ENCODE assay signal across 8 cellular contexts in the genomic region with DNA sequence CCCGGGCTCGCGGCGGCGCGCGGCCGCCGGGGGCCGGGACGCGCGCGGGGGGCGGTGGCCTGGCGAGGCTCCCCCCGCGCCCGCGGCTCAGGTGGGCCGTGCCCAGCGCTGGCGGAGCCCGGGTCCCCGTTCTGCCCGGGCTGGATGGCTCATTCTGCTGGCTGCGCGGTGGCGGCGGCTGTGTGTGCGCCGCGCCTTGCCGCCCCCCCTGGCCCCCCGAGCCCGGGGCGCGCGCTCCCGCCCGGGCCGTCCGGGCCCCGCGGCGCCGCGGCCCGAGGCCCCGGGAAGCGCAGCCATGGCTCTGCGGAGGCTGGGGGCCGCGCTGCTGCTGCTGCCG. TPM values are rescaled to one million over a fixed set of nuclear protein-coding genes. Genes with fewer than 3 reads are reported as not detected.
DNase-seq lines count a peak whose midpoint lies in the region; ATAC-seq and TF ChIP-seq lines count a peak whose summit lies in the region.

A gene (plus strand): TSS at position 152 of the 337 bp plus-strand sequence. CDS start 144 bp downstream, at position 296.

- TF ChIP-seq POLR2A in GM18505 (IDR thresholded peaks at IDR 0.05; ENCODE audit: borderline replicate concordance, extremely low read depth, insufficient read depth, insufficient read length): no peak

- ATAC-seq in GM18502 (IDR thresholded peaks at IDR 0.05; ENCODE audit: poor library complexity, unreplicated experiment) (no peak), GM18505 (IDR thresholded peaks at IDR 0.05; ENCODE audit: unreplicated experiment) (no peak)

- peak; percentile 11 for DNase-seq in SIG-M5 treated with dmso at 0.1 percent for 504 hours (lab: John Stamatoyannopoulos, UW; ENCODE audit: unreplicated experiment)
- no peak for DNase-seq in SIG-M5 (lab: John Stamatoyannopoulos, UW)
- DNase-seq in NCI-H2171 treated with DMSO at 0.1 percent for 48 hours (lab: John Stamatoyannopoulos, UW): peak; percentile 52
- peak in 31 of 56 donors; percentile 19 to 79 (median 59) for DNase-seq in amygdala (lab: John Stamatoyannopoulos, UW)
- peak; percentile 74 for DNase-seq in hepatic stellate cell (ENCODE audit: low spot score)
- no peak for DNase-seq in renal cortical epithelial cell (ENCODE audit: low read depth)

RNA-seq across cellular contexts. Expression of the gene that starts here (rescaled TPM):
- total RNA-seq in renal cortical epithelial cell: 136 and 159 TPM in 2 replicates

Comparison
In these comparisons a context has a peak if more than half of its experiments do, and no peak if none do; other contexts are left out.
1. DNase-seq: peak in SIG-M5 treated with dmso at 0.1 percent for 504 hours (single experiment), NCI-H2171 treated with DMSO at 0.1 percent for 48 hours (single experiment), amygdala (31 of 56) and hepatic stellate cell (single experiment); none in SIG-M5 (single experiment) and renal cortical epithelial cell (single experiment).